7 cellular contexts compared by ENCODE assay signal in the genomic region with DNA sequence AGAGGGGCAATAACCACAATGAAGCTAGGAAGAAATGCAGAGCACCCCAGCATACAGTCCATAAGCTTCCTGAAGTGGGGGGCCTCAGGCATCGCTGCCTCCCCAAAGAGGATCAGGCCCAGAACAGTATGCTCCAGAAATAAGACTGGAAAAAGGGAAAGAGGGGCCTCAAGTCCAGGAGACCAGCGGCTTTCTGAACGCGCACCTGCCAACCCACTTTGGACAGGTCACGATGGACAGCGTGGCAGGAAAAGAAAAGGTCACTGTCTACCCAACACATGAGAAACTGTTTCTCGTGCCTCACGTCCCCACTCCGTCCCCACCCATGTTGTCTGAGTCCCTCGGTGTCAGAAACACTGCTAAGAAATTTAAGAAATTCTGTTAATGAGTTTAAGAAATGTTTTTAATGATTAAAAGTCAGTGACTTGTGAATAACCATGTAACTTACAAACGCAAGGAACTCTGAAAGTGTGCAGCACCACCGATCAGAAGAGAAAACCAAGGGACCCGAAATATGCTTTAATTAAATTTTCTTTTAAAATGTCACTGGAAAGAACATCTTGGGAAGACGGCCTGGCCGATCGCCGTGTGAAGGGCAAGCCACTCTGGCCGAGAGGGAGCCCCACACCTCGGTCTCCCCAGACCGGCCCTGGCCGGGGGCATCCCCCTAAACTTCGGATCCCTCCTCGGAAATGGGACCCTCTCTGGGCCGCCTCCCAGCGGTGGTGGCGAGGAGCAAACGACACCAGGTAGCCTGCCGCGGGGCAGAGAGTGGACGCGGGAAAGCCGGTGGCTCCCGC. TPM values are rescaled to one million over a fixed set of nuclear protein-coding genes. Genes with fewer than 3 reads are reported as not detected.
DNase-seq lines count a peak whose midpoint lies in the region; ATAC-seq and TF ChIP-seq lines count a peak whose summit lies in the region.

No MANE protein-coding gene starts in this region.

- no peak overlapping the region for H3K18ac ChIP-seq in H9 (ENCODE audit: insufficient read length, low read depth, low read length)

- no peak overlapping the region for H2AFZ ChIP-seq in H9 (ENCODE audit: low read length)

- POLR2A ChIA-PET in WTC11 (lab: Charles Lee), result no interaction called here

- intact Hi-C loops in Right ventricle myocardium superior (cut with DNase I), result loop anchor here (5.0 to 10.0 kb wide), 2 partner anchors 142 to 195 kb away; partner anchors contain the start of gene TSEN2

- H2BK12ac ChIP-seq in H9 (ENCODE audit: insufficient read length, low read depth, low read length), result no peak overlapping the region

- H3K27ac Mint-ChIP-seq in H9 (no peak overlapping the region), WTC11 (no peak overlapping the region)
- no peak overlapping the region for H3K27ac Mint-ChIP-seq in activated CD8-positive, alpha-beta memory T cell treated with anti-CD3 and anti-CD28 coated beads, Interleukin-2, amount 10 ng/mL, durations not matched to agents 7 days and 5 days

- H3K9me3 ChIP-seq in H9 (ENCODE audit: control insufficient read depth, low read depth, low read length), result no peaks in the 10 kb centered on the region

- H3K23ac ChIP-seq in H9 (ENCODE audit: insufficient read length, low read depth, low read length), result no peak overlapping the region

- H3K4me1 ChIP-seq in H9 (ENCODE audit: insufficient read depth, low read length), result no peaks in the 10 kb centered on the region

- no peak overlapping the region for H4K5ac ChIP-seq in H9 (ENCODE audit: insufficient read length, low read depth, low read length)

- no peak overlapping the region for H3K14ac ChIP-seq in H9 (ENCODE audit: insufficient read depth, low read length)

- DNase-seq in H9 (peak; percentile 38), WTC11 (ENCODE audit: low spot score) (peak; percentile 53), Right ventricle myocardium superior (peak; percentile 66), retina (peak; percentile 38)
- DNase-seq in activated CD8-positive, alpha-beta memory T cell treated with anti-CD3 and anti-CD28 coated beads, Interleukin-2, amount 10 ng/mL, durations not matched to agents 7 days and 5 days, result no peak

- H4K91ac ChIP-seq in H9 (ENCODE audit: insufficient read length, low read depth, low read length), result no peak overlapping the region

- no peak overlapping the region for H2BK20ac ChIP-seq in H9 (ENCODE audit: low read depth, low read length, poor library complexity, severe bottlenecking)

- peak overlapping the region; percentile 57 to 77 for H3K4me3 Mint-ChIP-seq in H9
- H3K4me3 Mint-ChIP-seq in WTC11, result peak overlapping the region; percentile 65
- no peak overlapping the region for H3K4me3 Mint-ChIP-seq in activated CD8-positive, alpha-beta memory T cell treated with anti-CD3 and anti-CD28 coated beads, Interleukin-2, amount 10 ng/mL, durations not matched to agents 7 days and 5 days

- H3K36me3 Mint-ChIP-seq in H9 (ENCODE audit: insufficient read depth in 1 of 3, low read depth in 3 of 3), result no peaks in the 10 kb centered on the region; a peak in 1 of 7 replicates
- H3K36me3 Mint-ChIP-seq in WTC11, result no peaks in the 10 kb centered on the region
- H3K36me3 Mint-ChIP-seq in activated CD8-positive, alpha-beta memory T cell treated with anti-CD3 and anti-CD28 coated beads, Interleukin-2, amount 10 ng/mL, durations not matched to agents 7 days and 5 days, result peaks cover 1% of the 10 kb centered on the region

- no peak overlapping the region for H3K9ac ChIP-seq in H9 (ENCODE audit: extremely low read depth, insufficient read length, low read length)

- peaks cover 18% of the 10 kb centered on the region for H3K27me3 ChIP-seq in H9 (ENCODE audit: insufficient read depth, low read length)

- WGBS in H9 (ENCODE audit: extremely low coverage, insufficient read length, low lambda C conversion rate), result no CpG with 5 or more reads among the region's 33 CpGs

- no peaks in the 10 kb centered on the region for H3K79me2 ChIP-seq in H9 (ENCODE audit: insufficient read depth, low read length)

- ATAC-seq in WTC11 (peak; percentile 65), Right ventricle myocardium superior (ENCODE audit: poor library complexity) (no peak), HG03196 (IDR thresholded peaks at IDR 0.05; ENCODE audit: unreplicated experiment) (no peak), HG03097 (IDR thresholded peaks at IDR 0.05; ENCODE audit: low FRiP score, unreplicated experiment) (no peak)
- no peak for ATAC-seq in activated CD8-positive, alpha-beta memory T cell treated with anti-CD3 and anti-CD28 coated beads, Interleukin-2, amount 10 ng/mL, durations not matched to agents 7 days and 5 days

- no peak overlapping the region for H3K4ac ChIP-seq in H9 (ENCODE audit: low read depth, low read length)

- peak overlapping the region; percentile 60 for H3K4me2 ChIP-seq in H9 (ENCODE audit: insufficient read depth, insufficient read length, low read length)

- no peak overlapping the region for H2BK15ac ChIP-seq in H9 (ENCODE audit: low read depth, low read length)

- H2BK120ac ChIP-seq in H9 (ENCODE audit: low read depth, low read length, poor library complexity, severe bottlenecking), result no peak overlapping the region

- H3K79me1 ChIP-seq in H9 (ENCODE audit: insufficient read depth, low read depth, low read length, poor library complexity, severe bottlenecking), result no peaks in the 10 kb centered on the region

- no peak overlapping the region for H2AK5ac ChIP-seq in H9 (ENCODE audit: insufficient read length, low read length)

- H3K4me1 Mint-ChIP-seq in H9, result no peaks in the 10 kb centered on the region; a peak in 1 of 4 replicates
- H3K4me1 Mint-ChIP-seq in WTC11, result no peaks in the 10 kb centered on the region
- H3K4me1 Mint-ChIP-seq in activated CD8-positive, alpha-beta memory T cell treated with anti-CD3 and anti-CD28 coated beads, Interleukin-2, amount 10 ng/mL, durations not matched to agents 7 days and 5 days, result peaks cover 2% of the 10 kb centered on the region

- H3T11ph ChIP-seq in H9 (ENCODE audit: low read length), result no peak overlapping the region

- no peaks in the 10 kb centered on the region for H4K20me1 ChIP-seq in H9 (ENCODE audit: control insufficient read depth, insufficient read depth, insufficient read length)

- H4K8ac ChIP-seq in H9 (replicated peaks; ENCODE audit: insufficient read length, low read depth, low read length), result no peak overlapping the region

- peak; percentile 29; the same call in 2 of the 3 replicates for TF ChIP-seq CTCF in H9 (conservative IDR thresholded peaks at IDR 0.05)
- TF ChIP-seq CTCF in WTC11 (IDR thresholded peaks at IDR 0.05), result no peak

- H3K9me3 Mint-ChIP-seq in H9 (peaks cover 0 to 3% of the 10 kb centered on the region in 2 experiments; a peak in 2 of 5 replicates), WTC11 (peaks cover 5% of the 10 kb centered on the region; the same call in 1 of the 2 replicates)
- no peaks in the 10 kb centered on the region for H3K9me3 Mint-ChIP-seq in activated CD8-positive, alpha-beta memory T cell treated with anti-CD3 and anti-CD28 coated beads, Interleukin-2, amount 10 ng/mL, durations not matched to agents 7 days and 5 days (ENCODE audit: low read depth)

- no peak overlapping the region for H2BK5ac ChIP-seq in H9 (ENCODE audit: insufficient read length, low read length)

- H3K27me3 Mint-ChIP-seq in H9 (ENCODE audit: low read depth) (peaks cover 85% of the 10 kb centered on the region), WTC11 (ENCODE audit: low read depth) (peaks cover 67% of the 10 kb centered on the region)
- H3K27me3 Mint-ChIP-seq in activated CD8-positive, alpha-beta memory T cell treated with anti-CD3 and anti-CD28 coated beads, Interleukin-2, amount 10 ng/mL, durations not matched to agents 7 days and 5 days, result peaks cover 68% of the 10 kb centered on the region

- peaks cover 10% of the 10 kb centered on the region for H3K23me2 ChIP-seq in H9 (ENCODE audit: insufficient read length, low read depth, low read length, poor library complexity, severe bottlenecking)

- CTCF ChIA-PET in WTC11 (lab: Charles Lee), result interaction anchor here (1.0 to 2.0 kb wide), 3 partner anchors 27 to 193 kb away, joined by 3 to 13 read pairs (median 4); no protein-coding TSS in a partner anchor
- CTCF ChIA-PET in activated CD8-positive, alpha-beta memory T cell treated with anti-CD3 and anti-CD28 coated beads, Interleukin-2, amount 10 ng/mL, durations not matched to agents 7 days and 5 days (lab: Charles Lee), result no interaction called here

- no peak overlapping the region for H3K27ac ChIP-seq in H9 (ENCODE audit: insufficient read length, low read depth, low read length)

- no peak overlapping the region for H3K56ac ChIP-seq in H9 (ENCODE audit: insufficient read length, low read depth, low read length)

TF ChIP-seq in WTC11, 78 proteins besides CTCF, POLR2A, EP300 and RAD21 (continues in another document):
- TF ChIP-seq TP53 (CRISPR knock-in tag; IDR thresholded peaks at IDR 0.05) (no peak), ZNF396 (CRISPR knock-in tag; IDR thresholded peaks at IDR 0.05; ENCODE audit: borderline replicate concordance) (no peak), GABPB1 (CRISPR knock-in tag; IDR thresholded peaks at IDR 0.05) (no peak), JAZF1 (CRISPR knock-in tag; IDR thresholded peaks at IDR 0.05) (no peak), NR1H2 (CRISPR knock-in tag; IDR thresholded peaks at IDR 0.05) (no peak), RORB (CRISPR knock-in tag; IDR thresholded peaks at IDR 0.05) (no peak), TEAD4 (CRISPR knock-in tag; IDR thresholded peaks at IDR 0.05) (no peak)
- TF ChIP-seq, protein P1, sequence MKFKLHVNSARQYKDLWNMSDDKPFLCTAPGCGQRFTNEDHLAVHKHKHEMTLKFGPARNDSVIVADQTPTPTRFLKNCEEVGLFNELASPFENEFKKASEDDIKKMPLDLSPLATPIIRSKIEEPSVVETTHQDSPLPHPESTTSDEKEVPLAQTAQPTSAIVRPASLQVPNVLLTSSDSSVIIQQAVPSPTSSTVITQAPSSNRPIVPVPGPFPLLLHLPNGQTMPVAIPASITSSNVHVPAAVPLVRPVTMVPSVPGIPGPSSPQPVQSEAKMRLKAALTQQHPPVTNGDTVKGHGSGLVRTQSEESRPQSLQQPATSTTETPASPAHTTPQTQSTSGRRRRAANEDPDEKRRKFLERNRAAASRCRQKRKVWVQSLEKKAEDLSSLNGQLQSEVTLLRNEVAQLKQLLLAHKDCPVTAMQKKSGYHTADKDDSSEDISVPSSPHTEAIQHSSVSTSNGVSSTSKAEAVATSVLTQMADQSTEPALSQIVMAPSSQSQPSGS (CRISPR knock-in tag; IDR thresholded peaks at IDR 0.05; ENCODE audit: borderline replicate concordance, low read depth), result no peak

RNA-seq across cellular contexts. Expression of gene PPARG, which starts 1.7 kb away (rescaled TPM):
- total RNA-seq in H9 (2021) (0.42 TPM in 1 of 2 replicates, not detected in the other), WTC11 (2021) (0.30 to 0.79 TPM (median 0.66 TPM) in 3 replicates), Right ventricle myocardium superior (23.6 TPM)
- 1 to 10 TPM in 1 of 2 experiments, under 1 TPM in 1; 0.18 to 2.8 TPM for total RNA-seq in activated CD8-positive, alpha-beta memory T cell treated with anti-CD3 and anti-CD28 coated beads, Interleukin-2, amount 10 ng/mL, durations not matched to agents 7 days and 5 days
